In the genomic region with DNA sequence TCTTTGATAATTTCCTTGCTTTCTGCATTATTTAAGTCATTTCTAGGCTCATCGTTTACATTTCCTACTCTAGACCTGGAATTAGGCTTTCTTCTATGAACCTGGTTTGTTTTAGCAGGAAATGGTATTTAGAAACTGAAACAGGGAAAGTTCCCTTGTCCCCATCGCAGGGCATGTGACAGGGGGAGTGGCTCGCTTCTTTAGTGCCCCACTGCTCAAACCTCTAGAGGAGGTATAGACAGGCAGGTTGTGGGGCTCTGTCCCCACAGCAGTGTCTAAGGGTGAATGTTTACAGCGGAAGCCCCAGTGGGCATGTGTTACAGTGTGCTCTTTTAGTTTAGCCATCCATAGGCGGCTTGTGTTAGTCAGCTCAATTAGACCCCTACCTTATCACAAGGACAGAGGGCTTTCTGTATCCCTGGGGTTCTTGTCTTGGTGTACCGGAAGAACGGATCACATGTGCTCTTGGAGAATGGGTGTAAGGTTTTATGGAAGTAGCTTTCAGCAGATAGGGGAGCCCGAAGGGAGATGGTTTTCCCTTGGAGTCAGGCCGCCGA, we compare ENCODE assay signal across 17 cellular contexts.
"Had no signal": no experiment of that assay in that cellular context is flagged by ENCODE, and none has a peak within 500 bp of the region (broad histone marks: within the 10 kb centered on the region; RNA-seq: fewer than 3 reads in every experiment).

No MANE protein-coding gene starts in this region.

- H3K27ac Mint-ChIP-seq: activated naive CD4-positive, alpha-beta T cell treated with anti-CD3 and anti-CD28 coated beads for 36 hours; activated T-helper 1 cell treated with anti-CD3 and anti-CD28 coated beads, Interleukin-12 subunit alpha, Interleukin-12 subunit beta, Interleukin-2, Interleukin-4 antibody, amounts not matched to agents 30 ng/mL and 10 ng/mL and 1 ng/mL, durations not matched to agents 14 hours and 24 hours and 36 hours had no signal

- H3K9me3 ChIP-seq: gastrocnemius medialis, heart right ventricle, sigmoid colon, testis had no signal

- H3K9me3 Mint-ChIP-seq: activated naive CD4-positive, alpha-beta T cell treated with anti-CD3 and anti-CD28 coated beads for 36 hours; effector memory CD8-positive, alpha-beta T cell had no signal

- H3K27me3 ChIP-seq: gastrocnemius medialis, heart right ventricle, sigmoid colon, testis had no signal

- H3K27ac ChIP-seq: coronary artery, epithelial cell of prostate, gastrocnemius medialis, heart right ventricle, sigmoid colon, testis had no signal

- FAIRE-seq: islet of Langerhans had no signal

- H3K4me1 ChIP-seq: gastrocnemius medialis, heart right ventricle, sigmoid colon, testis had no signal

- ATAC-seq: effector memory CD8-positive, alpha-beta T cell; gastrocnemius medialis; left lobe of liver had no signal

- H3K4me3 Mint-ChIP-seq: activated naive CD4-positive, alpha-beta T cell treated with anti-CD3 and anti-CD28 coated beads for 36 hours; activated T-helper 1 cell treated with anti-CD3 and anti-CD28 coated beads, Interleukin-12 subunit alpha, Interleukin-12 subunit beta, Interleukin-2, Interleukin-4 antibody, amounts not matched to agents 30 ng/mL and 10 ng/mL and 1 ng/mL, durations not matched to agents 14 hours and 24 hours and 36 hours; effector memory CD8-positive, alpha-beta T cell had no signal

- DNase-seq: activated CD4-positive, alpha-beta T cell treated with anti-CD3 and anti-CD28 coated beads, Interleukin-2, amount 50 U/mL, for 4 hours; activated CD4-positive, CD25-positive, alpha-beta regulatory T cell; activated naive CD4-positive, alpha-beta T cell treated with anti-CD3 and anti-CD28 coated beads for 36 hours; caudate nucleus; effector memory CD8-positive, alpha-beta T cell; gastrocnemius medialis; heart right ventricle; mesenchymal stem cell; sigmoid colon; stimulated activated CD4-positive, alpha-beta T cell treated with anti-CD3 and anti-CD28 coated beads, Interleukin-12 subunit alpha, Interleukin-12 subunit beta, amount 100 ng/mL, for 4 hours; stimulated activated naive CD4-positive, alpha-beta T cell treated with Interleukin-2 at 50 U/mL for 16 hours; testis had no signal

- H3K4me3 ChIP-seq: coronary artery, gastrocnemius medialis, heart right ventricle, sigmoid colon, testis had no signal

- H3K27me3 Mint-ChIP-seq: effector memory CD8-positive, alpha-beta T cell had no signal
